ENCODE assay signal across 8 cellular contexts in the genomic region with DNA sequence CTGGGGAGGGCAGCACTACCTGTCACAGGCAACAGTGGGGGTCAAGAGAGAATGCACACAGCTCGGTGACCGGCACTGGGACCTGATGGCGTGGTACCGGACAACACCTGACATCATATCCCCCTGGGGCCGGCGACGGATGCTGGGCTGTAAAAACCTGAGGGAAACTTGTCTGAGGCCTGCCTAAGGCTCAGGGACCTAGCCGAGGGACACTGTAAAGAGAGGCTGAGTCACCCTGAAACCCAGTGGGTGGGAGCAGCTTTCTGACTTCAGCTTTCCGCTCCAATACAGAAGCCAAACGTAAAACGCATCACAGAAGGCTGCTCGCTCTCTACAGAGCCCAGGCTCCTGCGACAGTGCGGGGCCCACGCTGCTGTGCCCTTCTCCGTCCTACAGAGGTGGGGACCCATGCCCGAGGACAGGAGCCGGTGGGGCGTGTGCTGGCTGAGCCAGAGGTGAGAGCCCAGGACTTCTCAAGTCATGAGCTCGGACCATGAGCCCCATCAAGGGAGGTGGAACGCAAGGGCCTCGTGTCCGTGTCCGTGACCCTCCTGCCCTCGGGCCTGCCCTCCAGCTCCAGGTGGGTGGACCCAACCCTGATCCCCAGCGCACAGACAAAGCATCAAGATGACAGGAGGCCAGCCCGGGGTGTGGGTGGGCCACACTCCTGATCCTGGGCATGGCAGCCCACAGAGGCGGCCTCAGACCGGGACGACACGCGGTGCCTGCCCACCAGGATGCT. TPM values are rescaled to one million over a fixed set of nuclear protein-coding genes. Genes with fewer than 3 reads are reported as not detected.
DNase-seq lines count a peak whose midpoint lies in the region; ATAC-seq and TF ChIP-seq lines count a peak whose summit lies in the region.

No MANE protein-coding gene starts in this region.

- H3K27me3 ChIP-seq in GM23338 (ENCODE audit: insufficient read depth) = peaks cover 27% of the 10 kb centered on the region; the same call in 1 of the 2 replicates

- H3K9me3 Mint-ChIP-seq in GM23338 = no peaks in the 10 kb centered on the region; the same call in 2 of the 3 replicates

- H3K4me3 ChIP-seq in fibroblast of mammary gland (ENCODE audit: control insufficient read depth, low read depth, low read length) (no peak overlapping the region), GM23338 (no peak overlapping the region)

- H3K36me3 Mint-ChIP-seq in GM23338 (ENCODE audit: low read depth) = no peaks in the 10 kb centered on the region

- H3K27me3 Mint-ChIP-seq in GM23338 (ENCODE audit: insufficient read depth, low read depth, poor library complexity) = peaks cover 29% of the 10 kb centered on the region

- peak; percentile 49 to 67 for DNase-seq in activated CD4-positive, alpha-beta T cell treated with anti-CD3 and anti-CD28 coated beads for 4 hours
- DNase-seq in fibroblast of mammary gland (ENCODE audit: low read depth) (peak; percentile 61), NCI-H2171 (lab: John Stamatoyannopoulos, UW) (no peak), GM23338 (ENCODE audit: low spot score) (no peak), SK-N-DZ (ENCODE audit: low spot score) (no peak)
- DNase-seq in stimulated activated CD4-positive, alpha-beta T cell treated with anti-CD3 and anti-CD28 coated beads, Interleukin-4, amount 100 ng/mL, for 1 hour = peak; percentile 63

- H2AFZ ChIP-seq in GM23338 = no peak overlapping the region

- H3K27ac ChIP-seq in GM23338 (ENCODE audit: low read depth) = no peak overlapping the region

- no peaks in the 10 kb centered on the region; the same call in 1 of the 2 replicates for H3K4me1 ChIP-seq in GM23338 (ENCODE audit: insufficient read depth)

- H4K20me1 ChIP-seq in GM23338 (replicated peaks; ENCODE audit: insufficient read depth) = no peaks in the 10 kb centered on the region; the same call in 1 of the 2 replicates

- H3K4me3 Mint-ChIP-seq in GM23338 = no peak overlapping the region

- no peaks in the 10 kb centered on the region for H3K79me2 ChIP-seq in GM23338 (replicated peaks; ENCODE audit: insufficient read depth)

- ATAC-seq in GM18868 (IDR thresholded peaks at IDR 0.05; ENCODE audit: unreplicated experiment) = peak; percentile 75
- peak; percentile 87 for ATAC-seq in HG02870 (IDR thresholded peaks at IDR 0.05; ENCODE audit: unreplicated experiment)
- no peak for ATAC-seq in GM23338

- no peak overlapping the region for H3K4me2 ChIP-seq in GM23338

- 0 out of 2 replicates have a peak, but pooled peaks cover 2% of the 10 kb centered on the region for H3F3A ChIP-seq in GM23338 (replicated peaks; ENCODE audit: low read depth)

- no peak for TF ChIP-seq CTCF in fibroblast of mammary gland (conservative IDR thresholded peaks at IDR 0.05; ENCODE audit: control insufficient read depth, insufficient read depth, low read depth, low read length)
- TF ChIP-seq CTCF in GM23338 (conservative IDR thresholded peaks at IDR 0.05; ENCODE audit: low read depth in 2 of 2) = no peak

- H3K27ac Mint-ChIP-seq in GM23338 = no peak overlapping the region

- peaks cover 15% of the 10 kb centered on the region for H3K4me1 Mint-ChIP-seq in GM23338

- no peaks in the 10 kb centered on the region for H3K36me3 ChIP-seq in GM23338 (ENCODE audit: insufficient read depth)

- no peaks in the 10 kb centered on the region for H3K9me2 ChIP-seq in GM23338 (ENCODE audit: insufficient read depth)

TF ChIP-seq in GM23338, 12 proteins besides CTCF, POLR2A, EP300 and RAD21:
- TF ChIP-seq NANOG (IDR thresholded peaks at IDR 0.05; ENCODE audit: borderline replicate concordance) = no peak
- no peak for TF ChIP-seq POLR2AphosphoS5 (IDR thresholded peaks at IDR 0.05; ENCODE audit: low read depth)

RNA-seq across cellular contexts. Expression of gene RALGDS, which starts 5.3 kb away (rescaled TPM):
- total RNA-seq in GM23338 (2014; rRNA removed; shearing (Covaris generic)) = 15.5 and 20.3 TPM in 2 replicates
- polyA plus RNA-seq in GM23338 (2016; fragmentation: Nextera tagmentation; extraction: Ambion mirVana) = 6.1 and 8.6 TPM in 2 replicates
- 211 and 229 TPM in 2 replicates for polyA plus RNA-seq in SK-N-DZ (2014; cell fraction: cytosol; rRNA removed)
- polyA plus RNA-seq in SK-N-DZ (2014; cell fraction: nucleus; rRNA removed) = 616 and 634 TPM in 2 replicates

RNA-seq across cellular contexts. Expression of gene GBGT1, which starts 47.9 kb away (rescaled TPM):
- 15.7 and 22.4 TPM in 2 replicates for total RNA-seq in GM23338 (2014; rRNA removed; shearing (Covaris generic))
- polyA plus RNA-seq in GM23338 (2016; fragmentation: Nextera tagmentation; extraction: Ambion mirVana) = 3.7 and 4.9 TPM in 2 replicates
- 2.5 and 5.4 TPM in 2 replicates for polyA plus RNA-seq in SK-N-DZ (2014; cell fraction: cytosol; rRNA removed)
- 6.9 and 7.7 TPM in 2 replicates for polyA plus RNA-seq in SK-N-DZ (2014; cell fraction: nucleus; rRNA removed)

RNA-seq across cellular contexts. Expression of gene CEL, which starts 54.0 kb away (rescaled TPM):
- 1.0 and 2.3 TPM in 2 replicates for total RNA-seq in GM23338 (2014; rRNA removed; shearing (Covaris generic))
- 0.26 and 0.27 TPM in 2 replicates for polyA plus RNA-seq in GM23338 (2016; fragmentation: Nextera tagmentation; extraction: Ambion mirVana)
- polyA plus RNA-seq in SK-N-DZ (2014; cell fraction: cytosol; rRNA removed) = 0.66 TPM in 2 replicates
- 6.4 and 8.0 TPM in 2 replicates for polyA plus RNA-seq in SK-N-DZ (2014; cell fraction: nucleus; rRNA removed)

Comparison
In these comparisons a context has a peak if more than half of its experiments do, and no peak if none do; other contexts are left out.
1. DNase-seq: peak in activated CD4-positive, alpha-beta T cell treated with anti-CD3 and anti-CD28 coated beads for 4 hours (2 of 2), fibroblast of mammary gland (single experiment) and stimulated activated CD4-positive, alpha-beta T cell treated with anti-CD3 and anti-CD28 coated beads, Interleukin-4, amount 100 ng/mL, for 1 hour (single experiment); none in NCI-H2171 (single experiment), GM23338 (single experiment) and SK-N-DZ (single experiment).